23 cellular contexts compared by ENCODE assay signal in genomic region chr13:33933810-33934209, GRCh38.
"Had no signal": no experiment of that assay in that cellular context is flagged by ENCODE, and none has a peak within 500 bp of the region (broad histone marks: within the 10 kb centered on the region; RNA-seq: fewer than 3 reads in every experiment).

No MANE protein-coding gene starts in this region.

- DNase-seq: activated CD4-positive, alpha-beta T cell treated with anti-CD3 and anti-CD28 coated beads for 4 hours; activated CD8-positive, alpha-beta memory T cell treated with anti-CD3 and anti-CD28 coated beads, Interleukin-2, amount 50 U/mL, for 4 hours; activated CD8-positive, alpha-beta T cell treated with anti-CD3 and anti-CD28 coated beads for 36 hours; activated naive CD4-positive, alpha-beta T cell treated with anti-CD3 and anti-CD28 coated beads, Interleukin-2, amount 50 U/mL, for 16 hours; activated naive CD8-positive, alpha-beta T cell treated with anti-CD3 and anti-CD28 coated beads, Interleukin-2, amount 10 ng/mL, durations not matched to agents 7 days and 5 days; anterior cingulate cortex; central memory CD4-positive, alpha-beta T cell; Kasumi-1; KBM-7; NCI-H1105; NCI-H1436; NCI-H187; NCI-H2081; NCI-H510A treated with DMSO at 0.1 percent for 48 hours; OCI-M1; RPMI8226; T-helper 1 cell; WERI-Rb-1 had no signal

- H3K27me3 ChIP-seq: adrenal gland, SJSA1 had no signal

- H3K4me3 ChIP-seq: coronary artery, SJSA1 had no signal

- H3K9me3 ChIP-seq: adrenal gland, SJSA1 had no signal

- H3K27ac ChIP-seq: coronary artery, SJSA1, WERI-Rb-1 had no signal

- ATAC-seq: activated CD8-positive, alpha-beta T cell treated with anti-CD3 and anti-CD28 coated beads for 36 hours; Panc1; Right ventricle myocardium inferior had no signal

- H3K4me1 ChIP-seq: SJSA1 had no signal

- H3K36me3 ChIP-seq: adrenal gland, SJSA1, WERI-Rb-1 had no signal
